In genomic region chr4:39731908-39732307, GRCh38 we compare ENCODE assay signal across 17 cellular contexts.
"Had no signal": no experiment of that assay in that cellular context is flagged by ENCODE, and none has a peak within 500 bp of the region (broad histone marks: within the 10 kb centered on the region; RNA-seq: fewer than 3 reads in every experiment).

No MANE protein-coding gene starts in this region.

- H3K4me2 ChIP-seq: hepatocyte had no signal

- H3K36me3 ChIP-seq: left ventricle myocardium inferior, upper lobe of left lung had no signal

- H3K9me3 ChIP-seq: left ventricle myocardium inferior, upper lobe of left lung had no signal

- H3K27ac ChIP-seq: hepatocyte, left ventricle myocardium inferior, upper lobe of left lung had no signal

- H3K27me3 ChIP-seq: hepatocyte, upper lobe of left lung had no signal

- H2AFZ ChIP-seq: hepatocyte had no signal

- H3K4me3 ChIP-seq: hepatocyte, left ventricle myocardium inferior, upper lobe of left lung had no signal

- FAIRE-seq: colon, frontal cortex had no signal

- DNase-seq: activated CD8-positive, alpha-beta memory T cell treated with anti-CD3 and anti-CD28 coated beads for 24 hours; activated CD8-positive, alpha-beta memory T cell treated with anti-CD3 and anti-CD28 coated beads, Interleukin-2, amount 50 U/mL, for 4 hours; activated T-cell treated with anti-CD3 and anti-CD28 coated beads, Interleukin-2, amount 50 U/mL, for 24 hours; aorta; effector memory CD4-positive, alpha-beta T cell; glutamatergic neuron; left ventricle myocardium inferior; midbrain; natural killer cell; stimulated activated CD4-positive, alpha-beta T cell treated with anti-CD3 and anti-CD28 coated beads, Interleukin-4, amount 100 ng/mL, for 4 hours; stimulated activated naive CD8-positive, alpha-beta T cell treated with anti-CD3 and anti-CD28 coated beads, Interleukin-15, Interleukin-2, amounts not matched to agents 100 U/mL and 50 U/mL, for 24 hours; upper lobe of left lung had no signal

- ATAC-seq: esophagus mucosa, natural killer cell, WTC11 had no signal
